8 cellular contexts compared by ENCODE assay signal in genomic region chr19:36772341-36773222, GRCh38. TPM values are rescaled to one million over a fixed set of nuclear protein-coding genes. Genes with fewer than 3 reads are reported as not detected.
DNase-seq lines count a peak whose midpoint lies in the region; ATAC-seq and TF ChIP-seq lines count a peak whose summit lies in the region.

Gene ZNF850, minus strand, starts transcription at chr19:36772807. Its CDS starts 10,201 bp downstream, at chr19:36762606.

- H3K27me3 ChIP-seq in KMS-11 (ENCODE audit: insufficient read depth, low read depth): no peaks in the 10 kb centered on the region

- H3K9me3 Mint-ChIP-seq in nephron: peaks cover 50% of the 10 kb centered on the region

- H3K9ac ChIP-seq in KMS-11: peak within 1 kb of the TSS; percentile 57; the same call in 1 of the 2 replicates

- peak within 1 kb of the TSS; percentile 31; the same call in 1 of the 2 replicates for H3K4me2 ChIP-seq in KMS-11

- no peaks in the 10 kb centered on the region for H3K4me1 ChIP-seq in KMS-11 (ENCODE audit: low read depth, poor library complexity, severe bottlenecking)

- peak within 1 kb of the TSS; percentile 60 for H3K27ac ChIP-seq in KMS-11

- H2AFZ ChIP-seq in KMS-11 (ENCODE audit: low read depth): peak within 1 kb of the TSS; percentile 89

- no peaks in the 10 kb centered on the region for H3K27me3 Mint-ChIP-seq in nephron (ENCODE audit: low read depth)

- no peaks in the 10 kb centered on the region for H3K36me3 ChIP-seq in KMS-11 (ENCODE audit: insufficient read depth)

- ATAC-seq in GM21737 (IDR thresholded peaks at IDR 0.05; ENCODE audit: unreplicated experiment): peak; percentile 90
- peak; percentile 94 for ATAC-seq in stimulated activated naive CD8-positive, alpha-beta T cell treated with anti-CD3 and anti-CD28 coated beads, Interleukin-15, Interleukin-2, amounts not matched to agents 100 U/mL and 50 U/mL, for 24 hours

- no peaks in the 10 kb centered on the region for H3K79me2 ChIP-seq in KMS-11 (ENCODE audit: insufficient read depth, low read depth)

- DNase-seq in DMS79 (lab: John Stamatoyannopoulos, UW): peak; percentile 87
- peak; percentile 95 for DNase-seq in RKO (ENCODE audit: low spot score)
- peak; percentile 87 for DNase-seq in activated T-helper 9 cell treated with anti-CD3 and anti-CD28 coated beads, Interleukin-2, amount 50 U/mL, for 16 hours (ENCODE audit: low read depth)
- peak; percentile 96 for DNase-seq in fibroblast of the aortic adventitia (ENCODE audit: low read depth)
- peak; percentile 93 for DNase-seq in stimulated activated naive CD8-positive, alpha-beta T cell treated with anti-CD3 and anti-CD28 coated beads, Interleukin-15, Interleukin-2, amounts not matched to agents 100 U/mL and 50 U/mL, for 24 hours

- H3K36me3 Mint-ChIP-seq in nephron (ENCODE audit: low read depth): peaks cover 57% of the 10 kb centered on the region

- TF ChIP-seq CTCF in KMS-11 (conservative IDR thresholded peaks at IDR 0.05; ENCODE audit: low read depth, low read length): no peak
- TF ChIP-seq CTCF in fibroblast of the aortic adventitia (IDR thresholded peaks at IDR 0.05; ENCODE audit: insufficient read depth, low read length): no peak
- no peak for TF ChIP-seq CTCF in nephron (IDR thresholded peaks at IDR 0.05; ENCODE audit: unreplicated experiment in 3 of 3)

- peak within 1 kb of the TSS; percentile 79 to 93 (median 91) for H3K27ac Mint-ChIP-seq in nephron

- peaks cover 21% of the 10 kb centered on the region for H3K4me1 Mint-ChIP-seq in nephron

- H3K4me3 Mint-ChIP-seq in nephron: peak within 1 kb of the TSS; percentile 95 to 98 (median 96)

- no peak within 1 kb of the TSS for H3K4me3 ChIP-seq in KMS-11 (IDR thresholded peaks at IDR 0.05; ENCODE audit: insufficient read depth, low read depth, low read length)
- H3K4me3 ChIP-seq in fibroblast of the aortic adventitia (ENCODE audit: low read depth, low read length): peak within 1 kb of the TSS; percentile 96

- H4K20me1 ChIP-seq in KMS-11 (ENCODE audit: insufficient read depth): no peaks in the 10 kb centered on the region

RNA-seq across cellular contexts. Expression of gene ZNF850, which starts in this region (rescaled TPM):
- total RNA-seq in fibroblast of the aortic adventitia (ENCODE audit: low replicate concordance): 3.0 and 5.4 TPM in 2 replicates
